21 cellular contexts compared by ENCODE assay signal in the genomic region with DNA sequence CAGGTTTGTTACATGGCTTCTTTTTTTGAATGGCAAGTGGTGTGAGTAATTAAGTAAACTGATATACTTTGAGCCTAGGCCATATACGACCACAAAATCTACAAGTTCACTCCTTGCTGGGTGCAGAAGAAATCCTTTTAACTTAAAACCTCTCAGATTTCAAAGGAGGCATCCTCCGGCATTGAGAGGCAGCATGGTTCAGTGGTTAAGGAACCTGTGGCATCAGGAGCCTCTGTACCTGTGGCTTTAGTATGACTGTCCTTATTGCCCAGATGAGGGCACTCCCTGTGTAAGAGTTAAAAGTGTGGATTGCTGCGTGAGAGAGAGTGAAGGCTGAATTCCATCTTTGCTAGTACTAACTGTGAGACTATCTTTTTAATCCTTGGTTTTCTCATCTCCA. TPM values are rescaled to one million over a fixed set of nuclear protein-coding genes. Genes with fewer than 3 reads are reported as not detected.
DNase-seq lines count a peak whose midpoint lies in the region; ATAC-seq and TF ChIP-seq lines count a peak whose summit lies in the region.
"Had no signal": no experiment of that assay in that cellular context is flagged by ENCODE, and none has a peak within 500 bp of the region (broad histone marks: within the 10 kb centered on the region; RNA-seq: fewer than 3 reads in every experiment).

No MANE protein-coding gene starts in this region.

- H3K36me3 ChIP-seq in GM23248 (ENCODE audit: low read depth) (peaks cover 25% of the 10 kb centered on the region), neuronal stem cell (replicated peaks in 1 of 2; ENCODE audit: control insufficient read depth in 2 of 2, insufficient read depth in 2 of 2, low read length in 2 of 2) (no peaks in the 10 kb centered on the region), PC-9 (ENCODE audit: low read depth) (no peaks in the 10 kb centered on the region)

- peak overlapping the region; percentile 43 for H4K8ac ChIP-seq in neuronal stem cell (ENCODE audit: low read depth, low read length)

- no TSS peak for BruUV-seq in PC-9 (replicated peaks; lab: Mats Ljungman, UMichigan)

- ATAC-seq in activated T-helper 17 cell treated with anti-CD3 and anti-CD28 coated beads, Interleukin-2, amount 50 U/mL, for 72 hours (replicated peaks) = no peak
- no peak for ATAC-seq in esophagus mucosa
- ATAC-seq: WTC11 had no signal

- no peaks in the 10 kb centered on the region for H3K9me2 ChIP-seq in GM23248 (ENCODE audit: insufficient read depth)
- H3K9me2 ChIP-seq in PC-9 (ENCODE audit: insufficient read depth) = no peaks in the 10 kb centered on the region

- POLR2A ChIA-PET in PC-9 (lab: Charles Lee; ENCODE audit: unreplicated experiment) = no interaction called here

- H3K4ac ChIP-seq in neuronal stem cell (ENCODE audit: low read length) = no peak overlapping the region

- no peaks in the 10 kb centered on the region for H3K79me1 ChIP-seq in neuronal stem cell (ENCODE audit: low read depth, low read length)

- CTCF ChIA-PET in PC-9 (lab: Charles Lee) = no interaction called here

- peaks cover 69% of the 10 kb centered on the region for H3K79me2 ChIP-seq in GM23248 (ENCODE audit: insufficient read depth)
- H3K79me2 ChIP-seq in PC-9 (ENCODE audit: low read depth) = no peaks in the 10 kb centered on the region

- H3K27me3 ChIP-seq in GM23248 (replicated peaks; ENCODE audit: insufficient read depth) (no peaks in the 10 kb centered on the region), neuronal stem cell (ENCODE audit: control insufficient read depth in 3 of 3, insufficient read depth in 3 of 3, low read depth in 1 of 3, low read length in 3 of 3) (no peaks in the 10 kb centered on the region), PC-9 (ENCODE audit: insufficient read depth, low read depth) (no peaks in the 10 kb centered on the region)

- TF ChIP-seq CTCF in PC-9 (conservative IDR thresholded peaks at IDR 0.05) = no peak

- no peak overlapping the region for H2AK5ac ChIP-seq in neuronal stem cell (ENCODE audit: low read depth, low read length)

- H3K27ac ChIP-seq in GM23248 (peak overlapping the region; percentile 23; the same call in 1 of the 2 replicates), neuronal stem cell (replicated peaks; ENCODE audit: low read length) (no peak overlapping the region), PC-9 (no peak overlapping the region)
- H3K27ac ChIP-seq: C4-2B had no signal

- DNase-seq in activated CD4-positive, alpha-beta T cell treated with anti-CD3 and anti-CD28 coated beads, Interleukin-2, amount 10 ng/mL, durations not matched to agents 24 days and 14 days = no peak
- no peak for DNase-seq in activated CD4-positive, alpha-beta T cell treated with anti-CD3 and anti-CD28 coated beads for 4 hours
- DNase-seq in GM23248 (no peak), neuronal stem cell (ENCODE audit: low spot score) (no peak), glomerular visceral epithelial cell (ENCODE audit: extremely low spot score) (no peak), PC-9 (no peak)
- DNase-seq: activated CD8-positive, alpha-beta memory T cell treated with anti-CD3 and anti-CD28 coated beads for 24 hours; DMS79; islet precursor cell; NCI-H1694 treated with DMSO at 0.1 percent for 48 hours; NCI-H446; Right ventricle myocardium superior; stimulated activated CD4-positive, alpha-beta T cell treated with anti-CD3 and anti-CD28 coated beads, Interleukin-2, amount 100 ng/mL, for 48 hours; T-helper 2 cell had no signal

- no peak overlapping the region for H3K14ac ChIP-seq in neuronal stem cell (ENCODE audit: low read length)

- H2BK5ac ChIP-seq in neuronal stem cell (ENCODE audit: low read length) = no peak overlapping the region

- no peak overlapping the region for H3K4me2 ChIP-seq in GM23248 (ENCODE audit: unreplicated experiment)
- no peak overlapping the region for H3K4me2 ChIP-seq in neuronal stem cell (ENCODE audit: insufficient read depth, low read length, poor library complexity, severe bottlenecking)
- H3K4me2 ChIP-seq in PC-9 = no peak overlapping the region

- H3K27ac Mint-ChIP-seq in activated CD4-positive, alpha-beta T cell treated with anti-CD3 and anti-CD28 coated beads, Interleukin-2, amount 10 ng/mL, durations not matched to agents 24 days and 14 days = peak overlapping the region; percentile 45
- H3K27ac Mint-ChIP-seq in activated T-helper 17 cell treated with anti-CD3 and anti-CD28 coated beads, Interleukin-2, amount 50 U/mL, for 72 hours = peak overlapping the region; percentile 98
- H3K27ac Mint-ChIP-seq: activated T-helper 2 cell treated with anti-CD3 and anti-CD28 coated beads, Interferon-gamma antibody, Interleukin-2, Interleukin-4, amounts not matched to agents 10 μg/mL and 5 μg/mL and 100 μg/mL, durations not matched to agents 14 hours and 24 hours and 36 hours; nephron; progenitor cell of endocrine pancreas; WTC11 had no signal

- no peak overlapping the region for H2BK15ac ChIP-seq in neuronal stem cell (ENCODE audit: low read length)

- no peak overlapping the region for H3K4me3 ChIP-seq in GM23248
- no peak overlapping the region for H3K4me3 ChIP-seq in neuronal stem cell (ENCODE audit: low read length in 2 of 2)
- no peak overlapping the region for H3K4me3 ChIP-seq in PC-9

- H3K9me3 ChIP-seq in GM23248 (ENCODE audit: low read depth) (no peaks in the 10 kb centered on the region), neuronal stem cell (replicated peaks in 1 of 2; ENCODE audit: control insufficient read depth in 2 of 2, insufficient read depth in 1 of 2, low read depth in 1 of 2, low read length in 2 of 2) (no peaks in the 10 kb centered on the region), PC-9 (ENCODE audit: insufficient read depth, low read depth) (no peaks in the 10 kb centered on the region)

- H3F3A ChIP-seq in GM23248 (ENCODE audit: insufficient read depth) (peaks cover 13% of the 10 kb centered on the region), PC-9 (ENCODE audit: insufficient read depth, low read depth) (peaks cover 4% of the 10 kb centered on the region; the same call in 1 of the 2 replicates)

- intact Hi-C loops in activated CD4-positive, alpha-beta T cell treated with anti-CD3 and anti-CD28 coated beads, Interleukin-2, amount 10 ng/mL, durations not matched to agents 24 days and 14 days (cut with micrococcal nuclease) = loop anchor here (10.0 kb wide), 1 partner anchor 1064 kb away; the partner anchor contains the start of genes KIAA0753 and TXNDC17
- intact Hi-C loops in PC-9 (cut with micrococcal nuclease; ENCODE audit: unreplicated experiment) = no loop called here

- no peak overlapping the region for H3K4me3 Mint-ChIP-seq in activated CD4-positive, alpha-beta T cell treated with anti-CD3 and anti-CD28 coated beads, Interleukin-2, amount 10 ng/mL, durations not matched to agents 24 days and 14 days
- H3K4me3 Mint-ChIP-seq in activated T-helper 17 cell treated with anti-CD3 and anti-CD28 coated beads, Interleukin-2, amount 50 U/mL, for 72 hours = peak overlapping the region; percentile 98
- H3K4me3 Mint-ChIP-seq: nephron, WTC11 had no signal

- in situ Hi-C loops in GM23248 (cut with MboI) = no loop called here

- H3K9ac ChIP-seq in GM23248 = peak overlapping the region; percentile 6; the same call in 1 of the 2 replicates
- no peak overlapping the region for H3K9ac ChIP-seq in neuronal stem cell (ENCODE audit: low read depth, low read length, poor library complexity)

- H4K91ac ChIP-seq in neuronal stem cell (ENCODE audit: low read depth, low read length, poor library complexity) = no peak overlapping the region

- H3K9me3 Mint-ChIP-seq in activated CD4-positive, alpha-beta T cell treated with anti-CD3 and anti-CD28 coated beads, Interleukin-2, amount 10 ng/mL, durations not matched to agents 24 days and 14 days = peaks cover 13% of the 10 kb centered on the region
- H3K9me3 Mint-ChIP-seq in activated T-helper 17 cell treated with anti-CD3 and anti-CD28 coated beads, Interleukin-2, amount 50 U/mL, for 72 hours = peaks cover 3% of the 10 kb centered on the region

- H4K20me1 ChIP-seq in GM23248 (ENCODE audit: insufficient read depth) = no peaks in the 10 kb centered on the region
- 0 out of 2 replicates have a peak, but pooled peaks cover 3% of the 10 kb centered on the region for H4K20me1 ChIP-seq in PC-9 (ENCODE audit: insufficient read depth)

- H2BK120ac ChIP-seq in neuronal stem cell (ENCODE audit: low read depth, low read length) = no peak overlapping the region

- peaks cover 56% of the 10 kb centered on the region for H3K4me1 Mint-ChIP-seq in activated CD4-positive, alpha-beta T cell treated with anti-CD3 and anti-CD28 coated beads, Interleukin-2, amount 10 ng/mL, durations not matched to agents 24 days and 14 days
- peaks cover 38% of the 10 kb centered on the region for H3K4me1 Mint-ChIP-seq in activated T-helper 17 cell treated with anti-CD3 and anti-CD28 coated beads, Interleukin-2, amount 50 U/mL, for 72 hours

- 43 to 44% methylated on average over 3 of the region's 3 CpGs for whole genome bisulfite sequencing in GM23248 (ENCODE audit: low coverage in 1 of 2, low lambda C conversion rate in 2 of 2, missing lambda C conversion rate in 2 of 2), 2 experiments
- no CpG with 5 or more reads among the region's 3 CpGs for WGBS in neuronal stem cell (ENCODE audit: extremely low coverage in 2 of 2, insufficient read length in 2 of 2, insufficient replicate concordance in 1 of 2), 2 donors

- no peak overlapping the region for H3K18ac ChIP-seq in neuronal stem cell (ENCODE audit: low read length)

- peaks cover 66% of the 10 kb centered on the region for H3K36me3 Mint-ChIP-seq in activated CD4-positive, alpha-beta T cell treated with anti-CD3 and anti-CD28 coated beads, Interleukin-2, amount 10 ng/mL, durations not matched to agents 24 days and 14 days (ENCODE audit: low read depth)
- H3K36me3 Mint-ChIP-seq in activated T-helper 17 cell treated with anti-CD3 and anti-CD28 coated beads, Interleukin-2, amount 50 U/mL, for 72 hours (ENCODE audit: low read depth) = peaks cover 80% of the 10 kb centered on the region
- H3K36me3 Mint-ChIP-seq: WTC11 had no signal

- H3K4me1 ChIP-seq in GM23248 (ENCODE audit: insufficient read depth) = peaks cover 44% of the 10 kb centered on the region
- no peaks in the 10 kb centered on the region for H3K4me1 ChIP-seq in neuronal stem cell (ENCODE audit: control insufficient read depth in 2 of 2, insufficient read depth in 1 of 2, low read depth in 1 of 2, low read length in 2 of 2)
- H3K4me1 ChIP-seq in PC-9 (replicated peaks; ENCODE audit: insufficient read depth) = peaks cover 9% of the 10 kb centered on the region; the same call in 1 of the 2 replicates

- H2AFZ ChIP-seq in GM23248 (no peak overlapping the region), neuronal stem cell (ENCODE audit: low read length) (no peak overlapping the region), PC-9 (no peak overlapping the region)

- no peak overlapping the region for H2BK12ac ChIP-seq in neuronal stem cell (ENCODE audit: low read length)

- H3K27me3 Mint-ChIP-seq in activated CD4-positive, alpha-beta T cell treated with anti-CD3 and anti-CD28 coated beads, Interleukin-2, amount 10 ng/mL, durations not matched to agents 24 days and 14 days = no peaks in the 10 kb centered on the region
- H3K27me3 Mint-ChIP-seq in activated T-helper 17 cell treated with anti-CD3 and anti-CD28 coated beads, Interleukin-2, amount 50 U/mL, for 72 hours = no peaks in the 10 kb centered on the region

- H3K23ac ChIP-seq in neuronal stem cell (ENCODE audit: low read depth, low read length, poor library complexity) = no peak overlapping the region

RNA-seq across cellular contexts. Expression of gene NLRP1, which starts 3.3 kb away (rescaled TPM):
- 19.6 and 23.0 TPM in 2 replicates for total RNA-seq in activated CD4-positive, alpha-beta T cell treated with anti-CD3 and anti-CD28 coated beads, Interleukin-2, amount 10 ng/mL, durations not matched to agents 24 days and 14 days
- 33.4 and 36.0 TPM in 2 replicates for total RNA-seq in GM23248 (2014; rRNA removed; shearing (Covaris generic))
- 16.8 and 17.5 TPM in 2 replicates for polyA plus RNA-seq in GM23248 (2016; fragmentation: Nextera tagmentation; extraction: Ambion mirVana)
- total RNA-seq in activated T-helper 17 cell treated with anti-CD3 and anti-CD28 coated beads, Interleukin-2, amount 50 U/mL, for 72 hours = 100 to 1,000 TPM in 1 of 2 donors, 10 to 100 TPM in 1; 39.9 to 129 TPM
- 76.9 TPM for polyA plus RNA-seq in neuronal stem cell (2013, experiment 1 of 2)
- polyA plus RNA-seq in neuronal stem cell (2013, experiment 2 of 2) = 73.7 TPM
- total RNA-seq in esophagus mucosa (11.2 TPM), PC-9 (2021) (0.63 and 0.75 TPM in 2 replicates)
